Comparison of ENCODE assay signal across 10 cellular contexts in the genomic region with DNA sequence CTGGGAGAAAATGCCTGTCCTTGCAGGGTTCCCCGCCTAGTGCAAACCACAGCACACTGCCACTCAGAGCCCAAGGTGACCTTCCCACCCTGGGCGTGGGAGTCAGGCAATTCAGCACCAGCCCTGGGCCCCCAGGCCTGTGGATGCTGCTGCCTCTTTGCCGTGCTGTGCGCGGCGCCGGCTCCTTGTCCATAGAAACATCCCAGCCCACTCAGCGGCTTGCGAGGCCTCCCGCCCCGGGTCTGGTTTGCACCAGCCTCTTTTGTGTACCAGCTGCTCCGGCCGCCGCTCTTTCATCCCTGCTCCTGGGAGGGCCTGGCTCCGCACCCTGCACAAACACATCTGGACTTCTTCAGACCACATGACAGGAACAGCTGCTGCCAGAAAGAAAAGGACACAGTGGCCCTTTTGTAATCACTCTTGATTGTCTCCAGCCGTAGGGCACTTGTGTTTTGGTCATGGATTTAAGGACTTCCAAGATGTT.
DNase-seq lines count a peak whose midpoint lies in the region; ATAC-seq and TF ChIP-seq lines count a peak whose summit lies in the region.
"Had no signal": no experiment of that assay in that cellular context is flagged by ENCODE, and none has a peak within 500 bp of the region (broad histone marks: within the 10 kb centered on the region; RNA-seq: fewer than 3 reads in every experiment).

No MANE protein-coding gene starts in this region.

- no peaks in the 10 kb centered on the region for H3K9me3 ChIP-seq in tibial nerve
- H3K9me3 ChIP-seq: HAP-1 had no signal

- H3K4me1 ChIP-seq in tibial nerve = peaks cover 0 to 19% (median 9%) of the 10 kb centered on the region in 4 donors
- H3K4me1 ChIP-seq: HAP-1 had no signal

- TF ChIP-seq POLR2A in tibial nerve (IDR thresholded peaks at IDR 0.05) = no peak

- H3K27me3 Mint-ChIP-seq in activated CD4-positive, alpha-beta T cell treated with anti-CD3 and anti-CD28 coated beads, Interleukin-2, amount 10 ng/mL, durations not matched to agents 7 days and 5 days = peaks cover 1% of the 10 kb centered on the region
- no peaks in the 10 kb centered on the region for H3K27me3 Mint-ChIP-seq in activated CD4-positive, alpha-beta memory T cell treated with anti-CD3 and anti-CD28 coated beads for 36 hours

- H3K4me1 Mint-ChIP-seq in activated CD4-positive, alpha-beta T cell treated with anti-CD3 and anti-CD28 coated beads, Interleukin-2, amount 10 ng/mL, durations not matched to agents 7 days and 5 days = peaks cover 56% of the 10 kb centered on the region
- peaks cover 39% of the 10 kb centered on the region for H3K4me1 Mint-ChIP-seq in activated CD4-positive, alpha-beta memory T cell treated with anti-CD3 and anti-CD28 coated beads for 36 hours (ENCODE audit: low read depth)

- TF ChIP-seq CTCF in tibial nerve (IDR thresholded peaks at IDR 0.05) = no peak

- no peak overlapping the region for H3K4me3 ChIP-seq in tibial nerve
- H3K4me3 ChIP-seq: HAP-1 had no signal

- POLR2A ChIA-PET in activated CD4-positive, alpha-beta T cell treated with anti-CD3 and anti-CD28 coated beads, Interleukin-2, amount 10 ng/mL, durations not matched to agents 7 days and 5 days (lab: Charles Lee) = no interaction called here
- POLR2A ChIA-PET in activated CD4-positive, alpha-beta memory T cell treated with anti-CD3 and anti-CD28 coated beads for 36 hours (lab: Charles Lee) = no interaction called here
- POLR2A ChIA-PET in HEK293T (lab: Yijun Ruan, JAX) = no interaction called here

- ATAC-seq in GM19463 (IDR thresholded peaks at IDR 0.05; ENCODE audit: unreplicated experiment) = no peak

- H3K27ac ChIP-seq in layer of hippocampus (ENCODE audit: low read depth, low read length) (peak overlapping the region; percentile 92), tibial nerve (peak overlapping the region in 1 of 4 donors; percentile 44)

- H3K27me3 ChIP-seq in layer of hippocampus (ENCODE audit: control insufficient read depth, insufficient read depth, low read length) (no peaks in the 10 kb centered on the region), tibial nerve (no peaks in the 10 kb centered on the region)

- H3K27ac Mint-ChIP-seq in activated CD4-positive, alpha-beta T cell treated with anti-CD3 and anti-CD28 coated beads, Interleukin-2, amount 10 ng/mL, durations not matched to agents 7 days and 5 days = peak overlapping the region; percentile 81
- H3K27ac Mint-ChIP-seq in activated CD4-positive, alpha-beta memory T cell treated with anti-CD3 and anti-CD28 coated beads for 36 hours = peak overlapping the region; percentile 3

- H3K4me3 Mint-ChIP-seq in activated CD4-positive, alpha-beta T cell treated with anti-CD3 and anti-CD28 coated beads, Interleukin-2, amount 10 ng/mL, durations not matched to agents 7 days and 5 days = no peak overlapping the region
- no peak overlapping the region for H3K4me3 Mint-ChIP-seq in activated CD4-positive, alpha-beta memory T cell treated with anti-CD3 and anti-CD28 coated beads for 36 hours

- no peaks in the 10 kb centered on the region for H3K9me3 Mint-ChIP-seq in activated CD4-positive, alpha-beta T cell treated with anti-CD3 and anti-CD28 coated beads, Interleukin-2, amount 10 ng/mL, durations not matched to agents 7 days and 5 days
- no peaks in the 10 kb centered on the region for H3K9me3 Mint-ChIP-seq in activated CD4-positive, alpha-beta memory T cell treated with anti-CD3 and anti-CD28 coated beads for 36 hours

- CTCF ChIA-PET in activated CD4-positive, alpha-beta T cell treated with anti-CD3 and anti-CD28 coated beads, Interleukin-2, amount 10 ng/mL, durations not matched to agents 7 days and 5 days (lab: Charles Lee) = no interaction called here
- CTCF ChIA-PET in activated CD4-positive, alpha-beta memory T cell treated with anti-CD3 and anti-CD28 coated beads for 36 hours (lab: Charles Lee) = interaction anchor here (0.6 kb wide), 1 partner anchor 1368 kb away, joined by 4 read pairs; no protein-coding TSS in a partner anchor
- CTCF ChIA-PET in HEK293T (lab: Yijun Ruan, JAX) = no interaction called here

- peak in 1 of 2 donors; percentile 61 for TF ChIP-seq EP300 in tibial nerve (IDR thresholded peaks at IDR 0.05)

- 27 to 39% methylated on average over 16 of the region's 16 CpGs for WGBS in tibial nerve, 2 donors

- intact Hi-C loops in activated CD4-positive, alpha-beta memory T cell treated with anti-CD3 and anti-CD28 coated beads for 36 hours (cut with micrococcal nuclease) = loop anchor here (5.0 kb wide), 1 partner anchor 77 kb away; a partner anchor contains a TSS

- H3K36me3 ChIP-seq in tibial nerve = no peaks in the 10 kb centered on the region
- H3K36me3 ChIP-seq: HAP-1 had no signal

- no peak for DNase-seq in activated CD4-positive, alpha-beta T cell treated with anti-CD3 and anti-CD28 coated beads, Interleukin-2, amount 10 ng/mL, durations not matched to agents 7 days and 5 days
- DNase-seq in activated CD4-positive, alpha-beta T cell treated with anti-CD3 and anti-CD28 coated beads for 48 hours = no peak
- DNase-seq in activated CD4-positive, alpha-beta memory T cell treated with anti-CD3 and anti-CD28 coated beads for 36 hours = no peak
- DNase-seq in tibial nerve (ENCODE audit: low spot score in 2 of 2) (peak; percentile 44 to 61), HEK293T (ENCODE audit: extremely low spot score) (no peak), HT-29 (ENCODE audit: low spot score) (no peak)
- DNase-seq: OCI-M1 had no signal

- peaks cover 8% of the 10 kb centered on the region for H3K36me3 Mint-ChIP-seq in activated CD4-positive, alpha-beta T cell treated with anti-CD3 and anti-CD28 coated beads, Interleukin-2, amount 10 ng/mL, durations not matched to agents 7 days and 5 days (ENCODE audit: low read depth)
- no peaks in the 10 kb centered on the region for H3K36me3 Mint-ChIP-seq in activated CD4-positive, alpha-beta memory T cell treated with anti-CD3 and anti-CD28 coated beads for 36 hours

TF ChIP-seq in HEK293T, 16 proteins besides CTCF, POLR2A, EP300 and RAD21:
- TF ChIP-seq FOXK2 (IDR thresholded peaks at IDR 0.05) (no peak), ARNT (IDR thresholded peaks at IDR 0.05) (no peak), SUZ12 (IDR thresholded peaks at IDR 0.05) (no peak), NFRKB (IDR thresholded peaks at IDR 0.05) (no peak), ZNF384 (IDR thresholded peaks at IDR 0.05) (no peak)

Comparison
In these comparisons a context has a peak if more than half of its experiments do, and no peak if none do; other contexts are left out.
1. DNase-seq: peak in tibial nerve (2 of 2); none in activated CD4-positive, alpha-beta T cell treated with anti-CD3 and anti-CD28 coated beads, Interleukin-2, amount 10 ng/mL, durations not matched to agents 7 days and 5 days (single experiment), activated CD4-positive, alpha-beta T cell treated with anti-CD3 and anti-CD28 coated beads for 48 hours (single experiment), activated CD4-positive, alpha-beta memory T cell treated with anti-CD3 and anti-CD28 coated beads for 36 hours (single experiment), HEK293T (single experiment) and HT-29 (single experiment).